Comparison of ENCODE assay signal across 1 cellular context in genomic region chr3:128617557-128618397, GRCh38.
TF ChIP-seq lines count a peak whose summit lies in the region.

No MANE protein-coding gene starts in this region.

TF ChIP-seq in HEK293, 187 proteins besides CTCF, POLR2A, EP300 and RAD21 (continued from another document and continues in another):
- TF ChIP-seq PRDM2 (tag by site-specific recombination; IDR thresholded peaks at IDR 0.05; ENCODE audit: borderline replicate concordance) = no peak
- no peak for TF ChIP-seq ZNF214 (tag by site-specific recombination; IDR thresholded peaks at IDR 0.05; ENCODE audit: borderline replicate concordance)
- no peak for TF ChIP-seq ZNF433 (tag by site-specific recombination; IDR thresholded peaks at IDR 0.05; ENCODE audit: low read depth)
- TF ChIP-seq HOXC10 (CRISPR knock-in tag; IDR thresholded peaks at IDR 0.05) = no peak
- peak; percentile 78 for TF ChIP-seq ZNF501 (tag by site-specific recombination; IDR thresholded peaks at IDR 0.05)
- no peak; the same call in 1 of the 2 replicates for TF ChIP-seq ZBTB11 (tag by site-specific recombination; conservative IDR thresholded peaks at IDR 0.05; ENCODE audit: low read depth)
- TF ChIP-seq ZNF558 (tag by site-specific recombination; IDR thresholded peaks at IDR 0.05) = no peak
- no peak for TF ChIP-seq ZNF280C (tag by site-specific recombination; IDR thresholded peaks at IDR 0.05)
- no peak for TF ChIP-seq ZFHX2 (tag by site-specific recombination; conservative IDR thresholded peaks at IDR 0.05)
- no peak for TF ChIP-seq ZNF521 (tag by site-specific recombination; IDR thresholded peaks at IDR 0.05)
- TF ChIP-seq KLF16 (tag by site-specific recombination; IDR thresholded peaks at IDR 0.05) = peak; percentile 54
- TF ChIP-seq ZNF830 (tag by site-specific recombination; IDR thresholded peaks at IDR 0.05; ENCODE audit: low read depth) = no peak
- no peak for TF ChIP-seq ZFP41 (tag by site-specific recombination; IDR thresholded peaks at IDR 0.05; ENCODE audit: borderline replicate concordance)
- no peak for TF ChIP-seq PRDM6 (tag by site-specific recombination; IDR thresholded peaks at IDR 0.05)
- TF ChIP-seq YY2 (tag by site-specific recombination; IDR thresholded peaks at IDR 0.05) = no peak
- TF ChIP-seq ZNF112 (tag by site-specific recombination; IDR thresholded peaks at IDR 0.05) = no peak
- no peak for TF ChIP-seq PRDM4 (tag by site-specific recombination; IDR thresholded peaks at IDR 0.05)
- TF ChIP-seq ZNF449 (tag by site-specific recombination; IDR thresholded peaks at IDR 0.05) = no peak
- no peak for TF ChIP-seq ZNF585B (tag by site-specific recombination; IDR thresholded peaks at IDR 0.05)
- TF ChIP-seq ZBTB17 (tag by site-specific recombination; IDR thresholded peaks at IDR 0.05) = peak; percentile 88
- TF ChIP-seq SP7 (tag by site-specific recombination; IDR thresholded peaks at IDR 0.05) = peak; percentile 63
- TF ChIP-seq ZNF473 (tag by site-specific recombination; IDR thresholded peaks at IDR 0.05) = no peak
- TF ChIP-seq KLF7 (tag by site-specific recombination; IDR thresholded peaks at IDR 0.05; ENCODE audit: borderline replicate concordance) = no peak
- no peak for TF ChIP-seq INSM2 (tag by site-specific recombination; IDR thresholded peaks at IDR 0.05)
- no peak for TF ChIP-seq ZNF426 (tag by site-specific recombination; IDR thresholded peaks at IDR 0.05)
- TF ChIP-seq BCL11B (tag by site-specific recombination; IDR thresholded peaks at IDR 0.05; ENCODE audit: low read depth) = 0 out of 2 replicates have a peak, but pooled peaks have one; percentile 22
- TF ChIP-seq ZBTB8A (tag by site-specific recombination; IDR thresholded peaks at IDR 0.05) = peak; percentile 98
- no peak for TF ChIP-seq GFI1B (tag by site-specific recombination; IDR thresholded peaks at IDR 0.05)
- no peak for TF ChIP-seq ZNF571 (tag by site-specific recombination; IDR thresholded peaks at IDR 0.05)
- no peak for TF ChIP-seq ZNF626 (tag by site-specific recombination; IDR thresholded peaks at IDR 0.05)
- TF ChIP-seq ZNF621 (tag by site-specific recombination; IDR thresholded peaks at IDR 0.05) = no peak
- TF ChIP-seq ELK4 (IDR thresholded peaks at IDR 0.05; ENCODE audit: borderline replicate concordance, low read depth, low read length) = no peak
- no peak for TF ChIP-seq ZNF221 (tag by site-specific recombination; IDR thresholded peaks at IDR 0.05; ENCODE audit: borderline replicate concordance)
- no peak for TF ChIP-seq ZNF610 (tag by site-specific recombination; IDR thresholded peaks at IDR 0.05; ENCODE audit: borderline replicate concordance)
- no peak for TF ChIP-seq ZNF19 (tag by site-specific recombination; IDR thresholded peaks at IDR 0.05; ENCODE audit: low read depth)
- no peak for TF ChIP-seq ZNF624 (tag by site-specific recombination; IDR thresholded peaks at IDR 0.05)
- peak; percentile 31; the same call in 1 of the 2 replicates for TF ChIP-seq ZNF580 (tag by site-specific recombination; IDR thresholded peaks at IDR 0.05)
- peak; percentile 79; the same call in 1 of the 2 replicates for TF ChIP-seq ZNF394 (tag by site-specific recombination; IDR thresholded peaks at IDR 0.05; ENCODE audit: borderline replicate concordance)
- TF ChIP-seq ZNF548 (tag by site-specific recombination; IDR thresholded peaks at IDR 0.05) = no peak
- no peak for TF ChIP-seq ZNF133 (tag by site-specific recombination; IDR thresholded peaks at IDR 0.05)
- no peak for TF ChIP-seq ZNF146 (tag by site-specific recombination; IDR thresholded peaks at IDR 0.05)
- no peak for TF ChIP-seq GLI2 (tag by site-specific recombination; IDR thresholded peaks at IDR 0.05; ENCODE audit: borderline replicate concordance, low read depth)
- 0 out of 2 replicates have a peak, but pooled peaks have one; percentile 35 for TF ChIP-seq KLF10 (tag by site-specific recombination; IDR thresholded peaks at IDR 0.05)
